Comparison of ENCODE assay signal across 8 cellular contexts in genomic region chr12:52023182-52023975, GRCh38. TPM values are rescaled to one million over a fixed set of nuclear protein-coding genes. Genes with fewer than 3 reads are reported as not detected.
DNase-seq lines count a peak whose midpoint lies in the region; ATAC-seq, FAIRE-seq and TF ChIP-seq lines count a peak whose summit lies in the region.

No MANE protein-coding gene starts in this region.

- no peaks in the 10 kb centered on the region for H3K36me3 Mint-ChIP-seq in CD8-positive, alpha-beta memory T cell
- H3K36me3 Mint-ChIP-seq in WTC11: no peaks in the 10 kb centered on the region

- H3K9me3 Mint-ChIP-seq in CD8-positive, alpha-beta memory T cell: no peaks in the 10 kb centered on the region
- no peaks in the 10 kb centered on the region for H3K9me3 Mint-ChIP-seq in WTC11

- CTCF ChIA-PET in CD8-positive, alpha-beta memory T cell (lab: Charles Lee): interaction anchor here (0.6 to 17.0 kb wide), 21 partner anchors 8 to 131 kb away, joined by 3 to 580 read pairs (median 4); partner anchors contain the start of genes ATG101, NR4A1, SMIM41 and TAMALIN
- CTCF ChIA-PET in WTC11 (lab: Charles Lee): interaction anchor here (0.7 to 21.1 kb wide), 40 partner anchors 10 to 599 kb away, joined by 3 to 1431 read pairs (median 7); partner anchors contain the start of genes ACVRL1, ANKRD33, ATG101 and KRT7

- 0 out of 2 replicates have a peak, but pooled peaks have one; percentile 19 for TF ChIP-seq POLR2A in H54 (IDR thresholded peaks at IDR 0.05; ENCODE audit: low read depth, low read length)

- H3K36me3 ChIP-seq in CD8-positive, alpha-beta memory T cell (ENCODE audit: insufficient read depth, low read length): no peaks in the 10 kb centered on the region
- H3K36me3 ChIP-seq in kidney (ENCODE audit: control insufficient read depth in 1 of 2, insufficient read depth in 2 of 2, low read length in 2 of 2): no peaks in the 10 kb centered on the region

- peak; percentile 38 for ATAC-seq in WTC11
- no peak for ATAC-seq in HG02571 (IDR thresholded peaks at IDR 0.05; ENCODE audit: unreplicated experiment)

- H3K27me3 ChIP-seq in CD8-positive, alpha-beta memory T cell (ENCODE audit: insufficient read depth, low read length, poor library complexity, severe bottlenecking): no peaks in the 10 kb centered on the region

- peak overlapping the region; percentile 61 for H3K4me3 ChIP-seq in CD8-positive, alpha-beta memory T cell (ENCODE audit: low read length)
- H3K4me3 ChIP-seq in cardiac fibroblast (replicated peaks in 1 of 2; ENCODE audit: low read depth in 2 of 2, low read length in 2 of 2) (peak overlapping the region; percentile 49 to 54), kidney (ENCODE audit: low read length in 2 of 2) (peak overlapping the region; percentile 13 to 58)

- peak; percentile 84 to 93 (median 88) for DNase-seq in CD8-positive, alpha-beta memory T cell
- DNase-seq in H54 (ENCODE audit: insufficient read length, low spot score) (peak; percentile 91), NCI-H2107 (lab: John Stamatoyannopoulos, UW) (peak; percentile 70), WTC11 (ENCODE audit: low spot score) (peak; percentile 92), cardiac fibroblast (ENCODE audit: low read depth in 2 of 2) (peak; percentile 69 to 79), kidney (peak; percentile 96)
- peak; percentile 97 for DNase-seq in stimulated activated CD4-positive, alpha-beta T cell treated with anti-CD3 and anti-CD28 coated beads, Interleukin-15, amount 100 ng/mL, for 24 hours

- peaks cover 33% of the 10 kb centered on the region for H3K4me1 ChIP-seq in CD8-positive, alpha-beta memory T cell (ENCODE audit: insufficient read depth, low read length)
- peaks cover 6 to 9% of the 10 kb centered on the region in 2 donors for H3K4me1 ChIP-seq in kidney (ENCODE audit: control insufficient read depth in 1 of 2, insufficient read depth in 1 of 2, low read depth in 1 of 2, low read length in 2 of 2)

- POLR2A ChIA-PET in CD8-positive, alpha-beta memory T cell (lab: Charles Lee): interaction anchor here (1.0 to 2.2 kb wide), 3 partner anchors 16 to 30 kb away, joined by 4 to 10 read pairs (median 5); partner anchors contain the start of genes NR4A1 and TAMALIN
- POLR2A ChIA-PET in WTC11 (lab: Charles Lee): interaction anchor here (0.8 to 1.9 kb wide), 6 partner anchors 9 to 97 kb away, joined by 3 to 8 read pairs (median 7); no protein-coding TSS in a partner anchor

- no peak overlapping the region for H3K27ac ChIP-seq in CD8-positive, alpha-beta memory T cell (ENCODE audit: low read depth, low read length)
- peak overlapping the region in 1 of 2 donors; percentile 49 for H3K27ac ChIP-seq in kidney (ENCODE audit: low read depth in 2 of 2, low read length in 2 of 2)

- FAIRE-seq in H54 (lab: Jason Lieb, UNC): no peak
- no peak for FAIRE-seq in kidney (lab: Jason Lieb, UNC)

- H3K9me3 ChIP-seq in CD8-positive, alpha-beta memory T cell (ENCODE audit: low read length): no peaks in the 10 kb centered on the region
- no peaks in the 10 kb centered on the region for H3K9me3 ChIP-seq in kidney (ENCODE audit: control insufficient read depth in 1 of 2, low read length in 2 of 2)

- H3K27ac Mint-ChIP-seq in CD8-positive, alpha-beta memory T cell: peak overlapping the region; percentile 75 to 97 (median 88)
- no peak overlapping the region for H3K27ac Mint-ChIP-seq in WTC11

- intact Hi-C loops in kidney (cut with DNase I): loop anchor here (10.0 kb wide), 1 partner anchor 51 kb away; the partner anchor contains the start of gene SMIM41

- TF ChIP-seq CTCF in WTC11 (IDR thresholded peaks at IDR 0.05) (peak; percentile 96), cardiac fibroblast (IDR thresholded peaks at IDR 0.05; ENCODE audit: low read depth, low read length) (peak; percentile 70), kidney (IDR thresholded peaks at IDR 0.05; ENCODE audit: borderline replicate concordance, extremely low read depth, insufficient read depth) (peak; percentile 91)

- H3K9ac ChIP-seq in kidney (ENCODE audit: low read length in 2 of 2): peak overlapping the region in 1 of 2 donors; percentile 69

- peaks cover 31 to 43% (median 41%) of the 10 kb centered on the region in 3 donors for H3K4me1 Mint-ChIP-seq in CD8-positive, alpha-beta memory T cell
- peaks cover 35% of the 10 kb centered on the region for H3K4me1 Mint-ChIP-seq in WTC11

- no peaks in the 10 kb centered on the region for H3K27me3 Mint-ChIP-seq in CD8-positive, alpha-beta memory T cell
- H3K27me3 Mint-ChIP-seq in WTC11 (ENCODE audit: low read depth): peaks cover 46% of the 10 kb centered on the region

- H3K4me3 Mint-ChIP-seq in CD8-positive, alpha-beta memory T cell: peak overlapping the region; percentile 75 to 90 (median 86)
- peak overlapping the region; percentile 70 for H3K4me3 Mint-ChIP-seq in WTC11

TF ChIP-seq in WTC11, 78 proteins besides CTCF, POLR2A, EP300 and RAD21 (continues in another document):
- TF ChIP-seq SP1 (CRISPR knock-in tag; conservative IDR thresholded peaks at IDR 0.05) (peak; percentile 99), ZNF532 (CRISPR knock-in tag; IDR thresholded peaks at IDR 0.05; ENCODE audit: borderline replicate concordance) (no peak), USF1 (CRISPR knock-in tag; IDR thresholded peaks at IDR 0.05) (no peak), ZNF281 (CRISPR knock-in tag; IDR thresholded peaks at IDR 0.05) (no peak)

RNA-seq across cellular contexts. Expression of gene TAMALIN, which starts 16.6 kb away (rescaled TPM):
- 1 to 10 TPM; 7.3 to 8.4 TPM for total RNA-seq in CD8-positive, alpha-beta memory T cell
- 1.4 TPM for polyA plus RNA-seq in CD8-positive, alpha-beta memory T cell
- total RNA-seq in WTC11 (2021) (5.5 to 7.1 TPM (median 6.1 TPM) in 3 replicates), kidney (52.3 TPM)
- 22.3 TPM for polyA plus RNA-seq in kidney (ENCODE audit: insufficient read depth, low read depth, low replicate concordance)

RNA-seq across cellular contexts. Expression of gene NR4A1, which starts 27.9 kb away (rescaled TPM):
- 10 to 100 TPM; 20.4 to 23.4 TPM for total RNA-seq in CD8-positive, alpha-beta memory T cell
- 0.84 TPM for polyA plus RNA-seq in CD8-positive, alpha-beta memory T cell
- total RNA-seq in WTC11 (2021) (19.2 to 26.9 TPM (median 22.0 TPM) in 3 replicates), kidney (37.2 TPM)
- 54.1 TPM for polyA plus RNA-seq in kidney (ENCODE audit: insufficient read depth, low read depth, low replicate concordance)

RNA-seq across cellular contexts. Expression of gene ATG101, which starts 46.4 kb away (rescaled TPM):
- 10 to 100 TPM; 49.7 to 56.2 TPM for total RNA-seq in CD8-positive, alpha-beta memory T cell
- 25.5 TPM for polyA plus RNA-seq in CD8-positive, alpha-beta memory T cell
- total RNA-seq in WTC11 (2021) (43.3 to 52.1 TPM (median 45.0 TPM) in 3 replicates), kidney (32.1 TPM)
- 53.0 TPM for polyA plus RNA-seq in kidney (ENCODE audit: insufficient read depth, low read depth, low replicate concordance)

RNA-seq across cellular contexts. Expression of gene SMIM41, which starts 56.1 kb away (rescaled TPM):
- total RNA-seq in CD8-positive, alpha-beta memory T cell: not detected
- not detected for polyA plus RNA-seq in CD8-positive, alpha-beta memory T cell
- total RNA-seq in WTC11 (2021) (0.14 to 0.21 TPM in 2 of 3 replicates, not detected in the other), kidney (0.31 TPM)
- not detected for polyA plus RNA-seq in kidney (ENCODE audit: insufficient read depth, low read depth, low replicate concordance)
